Comparison of ENCODE assay signal across 2 cellular contexts in the genomic region with DNA sequence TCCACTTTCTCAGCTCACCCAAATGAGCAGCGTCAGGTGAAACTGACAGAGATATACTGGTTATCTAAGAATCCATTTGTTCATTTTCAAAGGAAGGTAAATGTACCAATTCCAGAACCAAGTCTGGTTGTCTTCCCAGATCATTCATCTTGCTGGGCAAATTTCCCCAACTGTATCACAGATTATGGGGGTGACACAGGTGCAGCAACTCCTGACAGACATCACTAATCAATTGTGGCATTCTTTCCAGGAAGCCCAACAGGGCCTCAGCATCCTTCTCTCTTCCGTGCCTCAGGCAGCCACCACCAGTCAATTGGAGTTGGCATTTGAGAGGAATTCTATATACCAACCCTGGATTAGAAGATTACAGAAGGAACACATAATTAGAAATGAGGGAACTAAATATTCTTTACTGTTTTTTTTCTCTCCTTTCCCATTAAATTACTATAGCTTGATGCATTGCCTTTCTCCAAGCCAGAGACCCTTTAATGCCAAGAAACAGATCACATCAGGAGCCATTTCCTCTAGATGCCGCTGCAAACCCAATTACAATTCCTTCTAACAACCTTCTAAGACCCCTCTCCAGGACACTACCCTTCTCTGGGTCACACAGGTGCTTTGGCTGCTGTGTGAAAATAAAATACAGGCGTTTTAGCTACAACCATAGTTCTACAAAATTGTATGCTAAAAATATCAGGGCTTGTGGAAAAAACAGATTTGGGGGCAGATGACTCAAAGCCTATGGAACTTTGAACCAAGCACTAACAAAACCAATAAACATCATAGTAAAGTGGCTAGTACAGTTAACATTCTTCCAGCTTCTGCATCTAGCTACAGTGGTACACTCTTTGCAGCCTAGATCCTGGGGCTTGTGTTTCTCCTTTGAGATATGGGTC.
TF ChIP-seq lines count a peak whose summit lies in the region.

No MANE protein-coding gene starts in this region.

TF ChIP-seq in IMR-90, 13 proteins besides CTCF, POLR2A, EP300 and RAD21:
- TF ChIP-seq CEBPB (IDR thresholded peaks at IDR 0.05; ENCODE audit: low read depth, low read length) (no peak), CHD1 (IDR thresholded peaks at IDR 0.05; ENCODE audit: low read depth, low read length) (no peak), SMC3 (IDR thresholded peaks at IDR 0.05; ENCODE audit: low read depth, low read length) (no peak), FOS (IDR thresholded peaks at IDR 0.05; ENCODE audit: low read depth, low read length) (no peak), RFX5 (IDR thresholded peaks at IDR 0.05; ENCODE audit: low read depth, low read length) (no peak), NFE2L2 (IDR thresholded peaks at IDR 0.05; ENCODE audit: low read depth, low read length) (no peak), MAZ (IDR thresholded peaks at IDR 0.05; ENCODE audit: borderline replicate concordance, low read depth, low read length) (no peak), MAFK (IDR thresholded peaks at IDR 0.05; ENCODE audit: low read depth, low read length) (no peak), RCOR1 (IDR thresholded peaks at IDR 0.05; ENCODE audit: insufficient replicate concordance, low read length) (no peak), BHLHE40 (IDR thresholded peaks at IDR 0.05; ENCODE audit: low read depth, low read length) (no peak), MXI1 (IDR thresholded peaks at IDR 0.05; ENCODE audit: borderline replicate concordance, low read depth, low read length) (no peak)
- TF ChIP-seq, protein P1, sequence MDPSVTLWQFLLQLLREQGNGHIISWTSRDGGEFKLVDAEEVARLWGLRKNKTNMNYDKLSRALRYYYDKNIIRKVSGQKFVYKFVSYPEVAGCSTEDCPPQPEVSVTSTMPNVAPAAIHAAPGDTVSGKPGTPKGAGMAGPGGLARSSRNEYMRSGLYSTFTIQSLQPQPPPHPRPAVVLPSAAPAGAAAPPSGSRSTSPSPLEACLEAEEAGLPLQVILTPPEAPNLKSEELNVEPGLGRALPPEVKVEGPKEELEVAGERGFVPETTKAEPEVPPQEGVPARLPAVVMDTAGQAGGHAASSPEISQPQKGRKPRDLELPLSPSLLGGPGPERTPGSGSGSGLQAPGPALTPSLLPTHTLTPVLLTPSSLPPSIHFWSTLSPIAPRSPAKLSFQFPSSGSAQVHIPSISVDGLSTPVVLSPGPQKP (IDR thresholded peaks at IDR 0.05; ENCODE audit: borderline replicate concordance, low read depth, low read length), result no peak
- TF ChIP-seq, protein P2, sequence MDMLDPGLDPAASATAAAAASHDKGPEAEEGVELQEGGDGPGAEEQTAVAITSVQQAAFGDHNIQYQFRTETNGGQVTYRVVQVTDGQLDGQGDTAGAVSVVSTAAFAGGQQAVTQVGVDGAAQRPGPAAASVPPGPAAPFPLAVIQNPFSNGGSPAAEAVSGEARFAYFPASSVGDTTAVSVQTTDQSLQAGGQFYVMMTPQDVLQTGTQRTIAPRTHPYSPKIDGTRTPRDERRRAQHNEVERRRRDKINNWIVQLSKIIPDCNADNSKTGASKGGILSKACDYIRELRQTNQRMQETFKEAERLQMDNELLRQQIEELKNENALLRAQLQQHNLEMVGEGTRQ (IDR thresholded peaks at IDR 0.05; ENCODE audit: low read depth, low read length), result no peak

TF ChIP-seq in HepG2, 621 proteins besides CTCF, POLR2A, EP300 and RAD21:
- no peak for TF ChIP-seq ZNF251 (CRISPR knock-in tag; IDR thresholded peaks at IDR 0.05)
- no peak for TF ChIP-seq SYNCRIP (IDR thresholded peaks at IDR 0.05; ENCODE audit: insufficient read depth, low read depth, low read length)
- TF ChIP-seq HNRNPL (IDR thresholded peaks at IDR 0.05; ENCODE audit: low read depth, low read length), result no peak
- no peak for TF ChIP-seq ZNF124 (CRISPR knock-in tag; IDR thresholded peaks at IDR 0.05)
- TF ChIP-seq CREBL2 (CRISPR knock-in tag; IDR thresholded peaks at IDR 0.05; ENCODE audit: borderline replicate concordance), result no peak
- TF ChIP-seq STAG1 (CRISPR knock-in tag; IDR thresholded peaks at IDR 0.05), result no peak; the same call in 1 of the 2 replicates
- no peak for TF ChIP-seq TEAD2 (CRISPR knock-in tag; IDR thresholded peaks at IDR 0.05)
- no peak for TF ChIP-seq ZNF160 (CRISPR knock-in tag; IDR thresholded peaks at IDR 0.05)
- TF ChIP-seq AHDC1 (CRISPR knock-in tag; IDR thresholded peaks at IDR 0.05; ENCODE audit: borderline replicate concordance), result no peak
- no peak for TF ChIP-seq ONECUT2 (CRISPR knock-in tag; IDR thresholded peaks at IDR 0.05)
- TF ChIP-seq ZNF432 (CRISPR knock-in tag; IDR thresholded peaks at IDR 0.05; ENCODE audit: borderline replicate concordance), result no peak
- TF ChIP-seq ZNF282 (IDR thresholded peaks at IDR 0.05; ENCODE audit: partially characterized antibody), result no peak
- no peak for TF ChIP-seq EED (CRISPR knock-in tag; IDR thresholded peaks at IDR 0.05)
- TF ChIP-seq ZNF788 (CRISPR knock-in tag; IDR thresholded peaks at IDR 0.05; ENCODE audit: borderline replicate concordance), result no peak
- TF ChIP-seq ZBTB42 (CRISPR knock-in tag; IDR thresholded peaks at IDR 0.05), result no peak
- TF ChIP-seq ARNTL (CRISPR knock-in tag; IDR thresholded peaks at IDR 0.05), result no peak
TF ChIP-seq in HepG2: peak in this region for 0.
